1 cellular context compared by ENCODE assay signal in genomic region chr3:10011644-10012043, GRCh38.
TF ChIP-seq lines count a peak whose summit lies in the region.

No MANE protein-coding gene starts in this region.

TF ChIP-seq in HCT116, 20 proteins besides CTCF, POLR2A, EP300 and RAD21 (continued from another document):
- TF ChIP-seq ZBTB33 (IDR thresholded peaks at IDR 0.05; ENCODE audit: extremely low read depth, insufficient replicate concordance, low read length) (no peak), ZNF274 (IDR thresholded peaks at IDR 0.05; ENCODE audit: low read depth, low read length) (no peak), CBX3 (IDR thresholded peaks at IDR 0.05; ENCODE audit: low read depth) (no peak), SIN3A (IDR thresholded peaks at IDR 0.05; ENCODE audit: low read depth) (no peak), POLR2AphosphoS5 (IDR thresholded peaks at IDR 0.05; ENCODE audit: low read depth, low read length) (no peak)
